In the genomic region with DNA sequence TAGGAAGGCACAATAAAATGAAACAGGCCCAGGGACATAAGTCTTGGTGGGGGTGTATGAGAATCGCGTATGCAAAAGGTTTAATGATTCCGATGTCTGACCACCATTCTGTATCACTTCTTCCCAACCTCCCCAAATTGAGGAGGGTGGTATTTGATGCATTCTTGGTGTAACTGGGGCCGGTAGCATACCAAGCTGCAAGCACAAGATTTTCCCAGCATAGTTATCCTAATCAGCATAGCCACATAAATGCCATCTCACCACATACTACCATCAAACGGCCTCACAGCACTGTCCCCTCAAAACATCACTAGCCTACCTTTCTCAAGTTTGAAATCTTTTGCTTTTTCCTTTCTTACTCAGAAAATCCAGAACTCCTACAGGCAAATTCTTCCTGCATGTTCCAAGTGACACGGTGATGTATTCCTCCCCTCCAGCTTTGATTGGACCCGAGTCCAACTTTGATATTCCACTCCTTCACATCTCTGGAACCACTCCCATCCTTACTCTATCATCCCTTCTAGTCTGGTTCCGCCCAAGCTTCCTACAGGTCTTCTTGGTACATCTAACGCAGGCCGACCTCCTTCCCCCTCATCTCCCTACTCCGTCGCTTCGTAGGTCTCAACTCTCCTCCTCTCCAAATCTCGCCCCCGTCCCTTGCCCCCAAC, we compare ENCODE assay signal across 8 cellular contexts. TPM values are rescaled to one million over a fixed set of nuclear protein-coding genes. Genes with fewer than 3 reads are reported as not detected.
DNase-seq lines count a peak whose midpoint lies in the region; ATAC-seq and TF ChIP-seq lines count a peak whose summit lies in the region.

No MANE protein-coding gene starts in this region.

- H3K4me3 Mint-ChIP-seq in WTC11 = peak overlapping the region; percentile 89
- peak overlapping the region; percentile 99 for H3K4me3 Mint-ChIP-seq in progenitor cell of endocrine pancreas (ENCODE audit: low read depth)

- H3K4me3 ChIP-seq in AG04449 (ENCODE audit: low read depth, low read length) (peak overlapping the region; percentile 80), HAP-1 (peak overlapping the region; percentile 62), foreskin fibroblast (ENCODE audit: low read depth in 1 of 2, low read length in 2 of 2) (peak overlapping the region; percentile 85 to 90)

- no peak for ATAC-seq in WTC11

- H3K4me1 ChIP-seq in HAP-1 = peaks cover 10% of the 10 kb centered on the region

- POLR2A ChIA-PET in AG04449 (lab: Yijun Ruan, JAX) (interaction anchor here (0.5 to 2.0 kb wide), 7 partner anchors 9 to 111 kb away, joined by 3 to 13 read pairs (median 5); a partner anchor contains a TSS), WTC11 (lab: Charles Lee) (interaction anchor here (0.5 to 2.6 kb wide), 12 partner anchors 9 to 704 kb away, joined by 3 to 13 read pairs (median 4); a partner anchor contains a TSS)

- in situ Hi-C loops in HAP-1 (cut with MboI; ENCODE audit: low sequenced_read_pairs) = loop anchor here (5.0 kb wide), 1 partner anchor 35 kb away; a partner anchor contains a TSS

- peaks cover 18% of the 10 kb centered on the region for H3K27me3 Mint-ChIP-seq in WTC11 (ENCODE audit: low read depth)
- no peaks in the 10 kb centered on the region for H3K27me3 Mint-ChIP-seq in progenitor cell of endocrine pancreas

- H3K27ac Mint-ChIP-seq in WTC11 (peak overlapping the region; percentile 93), progenitor cell of endocrine pancreas (peak overlapping the region; percentile 96)

- H3K27me3 ChIP-seq in HAP-1 (ENCODE audit: low read depth) = no peaks in the 10 kb centered on the region

- no peak for DNase-seq in AG04449 (ENCODE audit: low read depth, low spot score)
- DNase-seq in HAP-1 (ENCODE audit: low spot score in 2 of 2) = peak in 1 of 2 experiments; percentile 29
- DNase-seq in WTC11 (ENCODE audit: low spot score) = no peak
- peak; percentile 31 to 71 for DNase-seq in foreskin fibroblast
- no peak for DNase-seq in progenitor cell of endocrine pancreas (ENCODE audit: low spot score, unreplicated experiment)
- no peak for DNase-seq in effector CD4-positive, alpha-beta T cell
- no peak for DNase-seq in stimulated activated CD8-positive, alpha-beta memory T cell treated with anti-CD3 and anti-CD28 coated beads, Interleukin-4, amount 100 ng/mL, for 48 hours
- DNase-seq in DMS153 (lab: John Stamatoyannopoulos, UW) = no peak

- no peaks in the 10 kb centered on the region for H3K9me3 ChIP-seq in HAP-1

- H3K36me3 ChIP-seq in HAP-1 (replicated peaks) = peaks cover 45% of the 10 kb centered on the region

- H3K4me1 Mint-ChIP-seq in WTC11 (peaks cover 27% of the 10 kb centered on the region), progenitor cell of endocrine pancreas (ENCODE audit: low read depth) (peaks cover 14% of the 10 kb centered on the region)

- H3K36me3 Mint-ChIP-seq in WTC11 (peaks cover 46% of the 10 kb centered on the region), progenitor cell of endocrine pancreas (ENCODE audit: insufficient read depth) (peaks cover 21% of the 10 kb centered on the region)

- CTCF ChIA-PET in AG04449 (lab: Yijun Ruan, JAX) (interaction anchor here (0.6 to 9.6 kb wide), 10 partner anchors 7 to 322 kb away, joined by 3 to 112 read pairs (median 3); a partner anchor contains a TSS), WTC11 (lab: Charles Lee) (interaction anchor here (0.8 to 4.1 kb wide), 11 partner anchors 17 to 181 kb away, joined by 3 to 70 read pairs (median 4); a partner anchor contains a TSS)

- no peak for TF ChIP-seq CTCF in AG04449 (IDR thresholded peaks at IDR 0.05; ENCODE audit: insufficient read depth, low read length, missing control alignments)
- no peak for TF ChIP-seq CTCF in WTC11 (IDR thresholded peaks at IDR 0.05)
- no peak for TF ChIP-seq CTCF in foreskin fibroblast (IDR thresholded peaks at IDR 0.05; ENCODE audit: low read depth, low read length)
- no peak for TF ChIP-seq CTCF in progenitor cell of endocrine pancreas (IDR thresholded peaks at IDR 0.05; ENCODE audit: unreplicated experiment)

- H3K9me3 Mint-ChIP-seq in WTC11 (no peaks in the 10 kb centered on the region), progenitor cell of endocrine pancreas (ENCODE audit: low read depth) (no peaks in the 10 kb centered on the region)

TF ChIP-seq in WTC11, 78 proteins besides CTCF, POLR2A, EP300 and RAD21:
- TF ChIP-seq FOXK1 (CRISPR knock-in tag; IDR thresholded peaks at IDR 0.05) (no peak), EMX1 (CRISPR knock-in tag; IDR thresholded peaks at IDR 0.05) (0 out of 2 replicates have a peak, but pooled peaks have one; percentile 32)

RNA-seq across cellular contexts. Expression of a gene that starts 0.7 kb away (rescaled TPM):
- total RNA-seq in WTC11 (2021) = 68.2 to 74.9 TPM (median 74.4 TPM) in 3 replicates
- 102 and 106 TPM in 2 replicates for total RNA-seq in progenitor cell of endocrine pancreas

RNA-seq across cellular contexts. Expression of a gene that starts 4.7 kb away (rescaled TPM):
- total RNA-seq in WTC11 (2021) (5.9 to 7.3 TPM (median 6.3 TPM) in 3 replicates), progenitor cell of endocrine pancreas (13.6 and 15.6 TPM in 2 replicates)

RNA-seq across cellular contexts. Expression of a gene that starts 10.4 kb away (rescaled TPM):
- total RNA-seq in WTC11 (2021) = 50.0 to 58.8 TPM (median 52.2 TPM) in 3 replicates
- 53.1 and 57.1 TPM in 2 replicates for total RNA-seq in progenitor cell of endocrine pancreas

RNA-seq across cellular contexts. Expression of a gene that starts 17.3 kb away (rescaled TPM):
- total RNA-seq in WTC11 (2021) = 65.3 to 67.8 TPM (median 66.6 TPM) in 3 replicates
- total RNA-seq in progenitor cell of endocrine pancreas = 58.4 and 59.0 TPM in 2 replicates

RNA-seq across cellular contexts. Expression of a gene that starts 28.6 kb away (rescaled TPM):
- total RNA-seq in WTC11 (2021) (1.5 to 2.5 TPM (median 1.6 TPM) in 3 replicates), progenitor cell of endocrine pancreas (0.16 and 0.57 TPM in 2 replicates)

Comparison
In these comparisons a context has a peak if more than half of its experiments do, and no peak if none do; other contexts are left out.
1. DNase-seq: peak in foreskin fibroblast (2 of 2); none in AG04449 (single experiment), WTC11 (single experiment), progenitor cell of endocrine pancreas (single experiment), effector CD4-positive, alpha-beta T cell (single experiment), stimulated activated CD8-positive, alpha-beta memory T cell treated with anti-CD3 and anti-CD28 coated beads, Interleukin-4, amount 100 ng/mL, for 48 hours (single experiment) and DMS153 (single experiment).
2. Peak in every context shown above with its lines, with median percentiles within 50 percentile points of each other: H3K4me3 ChIP-seq.